In genomic region chr4:18932940-18933339, GRCh38 we compare ENCODE assay signal across 29 cellular contexts.
"Had no signal": no experiment of that assay in that cellular context is flagged by ENCODE, and none has a peak within 500 bp of the region (broad histone marks: within the 10 kb centered on the region; RNA-seq: fewer than 3 reads in every experiment).

No MANE protein-coding gene starts in this region.

- H3K27ac ChIP-seq: SK-N-MC, WERI-Rb-1 had no signal

- H3K27me3 ChIP-seq: MG63 had no signal

- H3K4me3 ChIP-seq: MG63, SK-N-MC had no signal

- DNase-seq: activated CD4-positive, alpha-beta memory T cell treated with anti-CD3 and anti-CD28 coated beads, Interleukin-2, amount 10 ng/mL, durations not matched to agents 7 days and 5 days; activated CD4-positive, alpha-beta T cell treated with anti-CD3 and anti-CD28 coated beads for 1 hour; activated CD4-positive, alpha-beta T cell treated with anti-CD3 and anti-CD28 coated beads for 48 hours; activated CD4-positive, CD25-positive, alpha-beta regulatory T cell; activated CD8-positive, alpha-beta memory T cell treated with anti-CD3 and anti-CD28 coated beads for 24 hours; activated CD8-positive, alpha-beta memory T cell treated with anti-CD3 and anti-CD28 coated beads, Interleukin-2, amount 10 ng/mL, durations not matched to agents 7 days and 5 days; activated CD8-positive, alpha-beta memory T cell treated with anti-CD3 and anti-CD28 coated beads, Interleukin-2, amount 50 U/mL, for 48 hours; activated effector memory CD4-positive, alpha-beta T cell treated with Interleukin-2 at 50 U/mL for 16 hours; activated naive CD4-positive, alpha-beta T cell treated with anti-CD3 and anti-CD28 coated beads, Interleukin-2, amount 10 ng/mL, durations not matched to agents 7 days and 5 days; activated naive CD8-positive, alpha-beta T cell treated with anti-CD3 and anti-CD28 coated beads, Interleukin-2, amount 50 U/mL, for 24 hours; activated T-cell treated with anti-CD3 and anti-CD28 coated beads, Interleukin-2, amount 50 U/mL, for 48 hours; anterior cingulate cortex; central memory CD4-positive, alpha-beta T cell; Kasumi-1; KG1; MG63; NCI-H1048; NCI-H1105 treated with DMSO at 0.1 percent for 48 hours; NCI-H1436; NCI-H1694; NCI-H1930; NCI-H2081 treated with DMSO at 0.1 percent for 48 hours; NCI-H345; NCI-H524 treated with DMSO at 0.1 percent for 48 hours; T-cell; T-helper 17 cell; T-helper 9 cell; WERI-Rb-1 had no signal

- H3K9me3 ChIP-seq: MG63 had no signal

- H3K36me3 ChIP-seq: MG63, WERI-Rb-1 had no signal
